Comparison of ENCODE assay signal across 1 cellular context in genomic region chr1:21781971-21782867, GRCh38.
TF ChIP-seq lines count a peak whose summit lies in the region.

No MANE protein-coding gene starts in this region.

TF ChIP-seq in HepG2, 621 proteins besides CTCF, POLR2A, EP300 and RAD21 (continued from another document):
- TF ChIP-seq ZBTB26 (CRISPR knock-in tag; IDR thresholded peaks at IDR 0.05; ENCODE audit: borderline replicate concordance) (no peak), NCOA1 (CRISPR knock-in tag; IDR thresholded peaks at IDR 0.05) (peak; percentile 36; the same call in 1 of the 2 replicates), SIN3A (IDR thresholded peaks at IDR 0.05; ENCODE audit: borderline replicate concordance, low read depth, low read length) (peak; percentile 11; the same call in 1 of the 2 replicates), NAIF1 (CRISPR knock-in tag; IDR thresholded peaks at IDR 0.05; ENCODE audit: borderline replicate concordance) (0 out of 2 replicates have a peak, but pooled peaks have one; percentile 17), EED (CRISPR knock-in tag; IDR thresholded peaks at IDR 0.05) (0 out of 2 replicates have a peak, but pooled peaks have one; percentile 1), HNRNPLL (IDR thresholded peaks at IDR 0.05; ENCODE audit: low read depth, low read length, poor library complexity, severe bottlenecking) (peak; percentile 98), ZNF430 (CRISPR knock-in tag; IDR thresholded peaks at IDR 0.05) (peak; percentile 27; the same call in 1 of the 2 replicates), CREM (IDR thresholded peaks at IDR 0.05) (peak; percentile 49), CREM (CRISPR knock-in tag; IDR thresholded peaks at IDR 0.05) (no peak), KDM3A (CRISPR knock-in tag; IDR thresholded peaks at IDR 0.05; ENCODE audit: low read depth) (peak; percentile 43), FOXO4 (CRISPR knock-in tag; conservative IDR thresholded peaks at IDR 0.05) (0 out of 2 replicates have a peak, but pooled peaks have one; percentile 80), CREB1 (IDR thresholded peaks at IDR 0.05) (peak; percentile 79), CREB1 (CRISPR knock-in tag; IDR thresholded peaks at IDR 0.05) (no peak), FOXO1 (CRISPR knock-in tag; IDR thresholded peaks at IDR 0.05) (peak; percentile 50; the same call in 1 of the 2 replicates), ARHGAP35 (CRISPR knock-in tag; IDR thresholded peaks at IDR 0.05; ENCODE audit: borderline replicate concordance) (0 out of 2 replicates have a peak, but pooled peaks have one; percentile 21), HMGXB4 (CRISPR knock-in tag; IDR thresholded peaks at IDR 0.05; ENCODE audit: borderline replicate concordance in 1 of 2, low read depth in 1 of 2) (peak in 1 of 2 experiments; percentile 8; a peak in 2 of 4 replicates), MYPOP (CRISPR knock-in tag; IDR thresholded peaks at IDR 0.05) (peak; percentile 74), ZNF883 (CRISPR knock-in tag; IDR thresholded peaks at IDR 0.05; ENCODE audit: not compliant biosample characterization) (peak; percentile 12), ZNF614 (CRISPR knock-in tag; IDR thresholded peaks at IDR 0.05; ENCODE audit: borderline replicate concordance) (0 out of 2 replicates have a peak, but pooled peaks have one; percentile 17), ZKSCAN5 (CRISPR knock-in tag; IDR thresholded peaks at IDR 0.05) (0 out of 2 replicates have a peak, but pooled peaks have one; percentile 57), SMAD3 (CRISPR knock-in tag; IDR thresholded peaks at IDR 0.05) (no peak), SRSF4 (IDR thresholded peaks at IDR 0.05; ENCODE audit: low read depth, low read length, poor library complexity, severe bottlenecking) (no peak), PHF21A (CRISPR knock-in tag; IDR thresholded peaks at IDR 0.05) (peak; percentile 54; the same call in 1 of the 2 replicates), RAD51 (IDR thresholded peaks at IDR 0.05; ENCODE audit: borderline replicate concordance) (no peak), BCLAF1 (IDR thresholded peaks at IDR 0.05) (no peak), TEAD3 (CRISPR knock-in tag; optimal IDR thresholded peaks at IDR 0.05; ENCODE audit: borderline replicate concordance) (peak; percentile 53), ZNF496 (CRISPR knock-in tag; IDR thresholded peaks at IDR 0.05; ENCODE audit: insufficient replicate concordance) (no peak), GATAD2A (CRISPR knock-in tag; IDR thresholded peaks at IDR 0.05) (0 out of 2 replicates have a peak, but pooled peaks have one; percentile 5), ZBTB20 (CRISPR knock-in tag; IDR thresholded peaks at IDR 0.05; ENCODE audit: borderline replicate concordance, low read depth) (0 out of 2 replicates have a peak, but pooled peaks have one; percentile 14)
